Comparison of ENCODE assay signal across 18 cellular contexts in the genomic region with DNA sequence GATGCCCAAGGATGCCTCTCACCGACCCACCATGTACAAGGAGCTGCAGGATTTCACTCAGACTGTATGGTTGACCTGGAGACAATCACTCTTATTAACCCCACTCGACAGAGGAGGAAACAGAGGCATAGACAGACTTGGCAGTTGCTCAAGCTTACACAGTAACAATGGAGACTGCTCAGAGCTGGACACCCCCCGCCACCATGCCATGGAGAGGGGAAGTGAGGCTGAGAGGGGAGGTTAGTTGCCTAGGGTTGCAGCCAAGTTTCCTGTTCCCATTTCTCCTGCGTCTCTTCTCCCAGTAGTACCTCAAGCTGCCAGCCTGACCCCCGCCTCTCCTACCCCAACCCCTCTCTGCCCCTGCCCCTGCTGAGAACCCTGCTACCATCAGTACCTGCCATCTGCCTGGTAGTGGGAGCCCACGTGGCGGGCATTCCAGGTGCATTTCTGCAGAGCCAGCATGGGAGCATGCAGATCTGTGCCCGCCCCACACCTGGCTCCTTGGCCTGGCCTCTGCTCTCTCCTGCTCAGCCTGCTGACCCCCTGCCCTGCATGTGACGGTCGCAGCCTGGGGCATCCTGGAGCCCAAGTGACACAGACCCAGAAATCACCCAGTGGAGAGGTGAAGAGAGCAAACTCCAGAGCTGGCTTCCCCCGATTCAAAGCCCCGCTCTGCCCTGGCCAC.
DNase-seq lines count a peak whose midpoint lies in the region; TF ChIP-seq lines count a peak whose summit lies in the region.
"Had no signal": no experiment of that assay in that cellular context is flagged by ENCODE, and none has a peak within 500 bp of the region (broad histone marks: within the 10 kb centered on the region; RNA-seq: fewer than 3 reads in every experiment).

No MANE protein-coding gene starts in this region.

- no peaks in the 10 kb centered on the region for H3K27me3 Mint-ChIP-seq in nephron progenitor cell (ENCODE audit: low read depth, poor library complexity)

- DNase-seq in HL-60 (ENCODE audit: low read depth in 1 of 2, low spot score in 1 of 2): peak; percentile 56 to 87
- peak; percentile 50 for DNase-seq in NCI-H69 (lab: John Stamatoyannopoulos, UW)
- no peak for DNase-seq in nephron progenitor cell
- no peak for DNase-seq in SHP77 treated with DMSO at 0.1 percent for 48 hours (lab: John Stamatoyannopoulos, UW)
- DNase-seq in stimulated activated CD4-positive, alpha-beta T cell treated with anti-CD3 and anti-CD28 coated beads, Interleukin-4, amount 100 ng/mL, for 24 hours: no peak
- no peak for DNase-seq in GM19240 (ENCODE audit: insufficient read length, low spot score)
- DNase-seq: activated CD4-positive, alpha-beta T cell treated with anti-CD3 and anti-CD28 coated beads for 1 hour; activated naive CD4-positive, alpha-beta T cell treated with Interleukin-2 at 50 U/mL for 16 hours; C1 segment of cervical spinal cord; DND-41; lower lobe of right lung; NCI-H2029; NCI-H774 had no signal

- H3K4me3 ChIP-seq in HL-60 (replicated peaks; ENCODE audit: insufficient read depth, low read length): no peak overlapping the region
- H3K4me3 ChIP-seq: breast epithelium, GM23338, lower lobe of right lung, right atrium auricular region had no signal

- peaks cover 4% of the 10 kb centered on the region for H3K9me3 Mint-ChIP-seq in nephron progenitor cell
- H3K9me3 Mint-ChIP-seq: neural crest cell had no signal

- no peak overlapping the region for H3K4me3 Mint-ChIP-seq in nephron progenitor cell
- H3K4me3 Mint-ChIP-seq: GM23338 had no signal

- TF ChIP-seq CTCF in HL-60 (IDR thresholded peaks at IDR 0.05; ENCODE audit: insufficient read depth, low read length) (no peak), nephron progenitor cell (IDR thresholded peaks at IDR 0.05) (no peak)

- peak overlapping the region; percentile 67 for H3K27ac ChIP-seq in HL-60 (replicated peaks)
- H3K27ac ChIP-seq in cingulate gyrus (ENCODE audit: low read depth, low read length): peak overlapping the region; percentile 87
- H3K27ac ChIP-seq: breast epithelium, lower lobe of right lung, right atrium auricular region had no signal

- H3K27me3 ChIP-seq in HL-60 (ENCODE audit: insufficient read depth, poor library complexity, severe bottlenecking): no peaks in the 10 kb centered on the region
- H3K27me3 ChIP-seq: breast epithelium, right atrium auricular region had no signal

- H3K36me3 Mint-ChIP-seq in nephron progenitor cell (ENCODE audit: low read depth): peaks cover 37% of the 10 kb centered on the region

- H3K27ac Mint-ChIP-seq in nephron progenitor cell: peak overlapping the region; percentile 88
- H3K27ac Mint-ChIP-seq: GM23338 had no signal

- H3K4me1 Mint-ChIP-seq in nephron progenitor cell: peaks cover 11% of the 10 kb centered on the region
- H3K4me1 Mint-ChIP-seq: GM23338 had no signal

Comparison
In these comparisons a context has a peak if more than half of its experiments do, and no peak if none do; other contexts are left out.
1. DNase-seq: peak in HL-60 (2 of 2) and NCI-H69 (single experiment); none in nephron progenitor cell (single experiment), SHP77 treated with DMSO at 0.1 percent for 48 hours (single experiment), stimulated activated CD4-positive, alpha-beta T cell treated with anti-CD3 and anti-CD28 coated beads, Interleukin-4, amount 100 ng/mL, for 24 hours (single experiment) and GM19240 (single experiment).